Comparison of ENCODE assay signal across 13 cellular contexts in genomic region chr2:47063159-47063930, GRCh38.
DNase-seq lines count a peak whose midpoint lies in the region; ATAC-seq and TF ChIP-seq lines count a peak whose summit lies in the region.
"Had no signal": no experiment of that assay in that cellular context is flagged by ENCODE, and none has a peak within 500 bp of the region (broad histone marks: within the 10 kb centered on the region; RNA-seq: fewer than 3 reads in every experiment).

No MANE protein-coding gene starts in this region.

- peaks cover 60% of the 10 kb centered on the region for H3K4me1 ChIP-seq in upper lobe of right lung

- H3K9me3 ChIP-seq in upper lobe of right lung = no peaks in the 10 kb centered on the region
- H3K9me3 ChIP-seq: HAP-1 had no signal

- TF ChIP-seq CTCF in neural crest cell (conservative IDR thresholded peaks at IDR 0.05) (no peak), upper lobe of right lung (IDR thresholded peaks at IDR 0.05) (no peak)

- H3K4me3 ChIP-seq in upper lobe of right lung = no peak overlapping the region
- H3K4me3 ChIP-seq: HAP-1 had no signal

- H3K27me3 Mint-ChIP-seq in neural crest cell (ENCODE audit: low read depth) = no peaks in the 10 kb centered on the region

- H3K27ac ChIP-seq in cingulate gyrus (ENCODE audit: low read depth, low read length) (peak overlapping the region; percentile 82), upper lobe of right lung (peak overlapping the region; percentile 11)

- no peaks in the 10 kb centered on the region for H3K27me3 ChIP-seq in upper lobe of right lung

- H3K36me3 ChIP-seq in upper lobe of right lung = peaks cover 21% of the 10 kb centered on the region
- H3K36me3 ChIP-seq: HAP-1 had no signal

- no peak for DNase-seq in Right ventricle myocardium inferior (ENCODE audit: missing footprints)
- no peak for DNase-seq in cardiac septum (ENCODE audit: low spot score)
- no peak for DNase-seq in neural crest cell (ENCODE audit: low read depth, low spot score)
- DNase-seq in upper lobe of right lung = no peak
- DNase-seq in pons (ENCODE audit: low spot score) = no peak
- DNase-seq in GM03348 (ENCODE audit: low spot score) = no peak
- DNase-seq: activated T-cell treated with anti-CD3 and anti-CD28 coated beads for 4 hours, NCI-H1105, NCI-H510A treated with DMSO at 0.1 percent for 48 hours, SHP77 treated with DMSO at 0.1 percent for 48 hours had no signal

- H3K4me1 Mint-ChIP-seq in neural crest cell = peaks cover 30% of the 10 kb centered on the region

- H3K4me3 Mint-ChIP-seq in neural crest cell = no peak overlapping the region

- intact Hi-C loops in Right ventricle myocardium inferior (cut with DNase I) (loop anchor here (10.0 kb wide), 1 partner anchor 149 kb away; the partner anchor contains the start of gene MCFD2), cardiac septum (cut with DNase I) (no loop called here), upper lobe of right lung (cut with DNase I) (no loop called here)

- H3K9me3 Mint-ChIP-seq in neural crest cell = no peaks in the 10 kb centered on the region

- H3K36me3 Mint-ChIP-seq in neural crest cell (ENCODE audit: low read depth) = no peaks in the 10 kb centered on the region

- H3K27ac Mint-ChIP-seq in neural crest cell (ENCODE audit: unreplicated experiment) = peak overlapping the region; percentile 57

- ATAC-seq in Right ventricle myocardium inferior = peak; percentile 6
- ATAC-seq in upper lobe of right lung = peak; percentile 10
- no peak for ATAC-seq in GM19395 (IDR thresholded peaks at IDR 0.05; ENCODE audit: unreplicated experiment)
